ENCODE assay signal across 10 cellular contexts in genomic region chr10:5292196-5292735, GRCh38.
DNase-seq lines count a peak whose midpoint lies in the region; ATAC-seq and TF ChIP-seq lines count a peak whose summit lies in the region.
"Had no signal": no experiment of that assay in that cellular context is flagged by ENCODE, and none has a peak within 500 bp of the region (broad histone marks: within the 10 kb centered on the region; RNA-seq: fewer than 3 reads in every experiment).

No MANE protein-coding gene starts in this region.

- no peak overlapping the region for H3K4me2 ChIP-seq in GM23338

- no peak for TF ChIP-seq CTCF in GM23338 (conservative IDR thresholded peaks at IDR 0.05; ENCODE audit: low read depth in 2 of 2)
- no peak for TF ChIP-seq CTCF in osteocyte (IDR thresholded peaks at IDR 0.05)

- H3K36me3 Mint-ChIP-seq in GM23338 (ENCODE audit: low read depth) = no peaks in the 10 kb centered on the region; the same call in 2 of the 3 replicates
- no peaks in the 10 kb centered on the region for H3K36me3 Mint-ChIP-seq in osteocyte (ENCODE audit: unreplicated experiment)

- H3K4me3 Mint-ChIP-seq in GM23338 (no peak overlapping the region), osteocyte (ENCODE audit: unreplicated experiment) (no peak overlapping the region)

- H3K27me3 Mint-ChIP-seq in GM23338 (ENCODE audit: insufficient read depth, low read depth, poor library complexity) = no peaks in the 10 kb centered on the region
- H3K27me3 Mint-ChIP-seq in osteocyte (ENCODE audit: unreplicated experiment) = peaks cover under 1% of the 10 kb centered on the region

- H3K27ac Mint-ChIP-seq in GM23338 (0 out of 2 replicates have a peak overlapping the region, but pooled peaks have one; percentile 59), osteocyte (ENCODE audit: unreplicated experiment) (peak overlapping the region; percentile 66)

- peak overlapping the region; percentile 93 for H2AFZ ChIP-seq in GM23338

- H3K4me1 ChIP-seq in GM23338 (ENCODE audit: insufficient read depth) = peaks cover 6% of the 10 kb centered on the region
- H3K4me1 ChIP-seq: uterus had no signal

- H4K20me1 ChIP-seq in GM23338 (replicated peaks; ENCODE audit: insufficient read depth) = no peaks in the 10 kb centered on the region

- H3F3A ChIP-seq in GM23338 (replicated peaks; ENCODE audit: low read depth) = no peaks in the 10 kb centered on the region

- no peak for DNase-seq in GM23338 (ENCODE audit: low spot score)
- peak; percentile 47 for DNase-seq in SIG-M5 treated with dmso at 0.1 percent for 504 hours (lab: John Stamatoyannopoulos, UW; ENCODE audit: unreplicated experiment)
- DNase-seq in central memory CD4-positive, alpha-beta T cell = peak; percentile 55
- DNase-seq in osteocyte (ENCODE audit: extremely low spot score, unreplicated experiment) = no peak
- DNase-seq in NK-92 treated with Interleukin-12 subunit alpha and Interleukin-12 subunit beta, amount 100 ng/mL, for 24 hours (lab: John Stamatoyannopoulos, UW) = no peak
- no peak for DNase-seq in AG08396 (ENCODE audit: low spot score)
- DNase-seq in NCI-H2171 (lab: John Stamatoyannopoulos, UW) = no peak
- DNase-seq: midbrain had no signal

- no peak overlapping the region for H3K27ac ChIP-seq in GM23338 (ENCODE audit: low read depth)

- no peaks in the 10 kb centered on the region; the same call in 1 of the 3 replicates for H3K9me3 Mint-ChIP-seq in GM23338
- no peaks in the 10 kb centered on the region for H3K9me3 Mint-ChIP-seq in osteocyte (ENCODE audit: unreplicated experiment)

- ATAC-seq in GM23338 (no peak), HG02885 (IDR thresholded peaks at IDR 0.05; ENCODE audit: poor library complexity, unreplicated experiment) (no peak)

- H3K4me1 Mint-ChIP-seq in GM23338 (peaks cover 18% of the 10 kb centered on the region), osteocyte (ENCODE audit: unreplicated experiment) (peaks cover 19% of the 10 kb centered on the region)

- H3K36me3 ChIP-seq in GM23338 (ENCODE audit: insufficient read depth) = no peaks in the 10 kb centered on the region
- H3K36me3 ChIP-seq: uterus had no signal

- no peaks in the 10 kb centered on the region for H3K9me2 ChIP-seq in GM23338 (ENCODE audit: insufficient read depth)

- no peaks in the 10 kb centered on the region for H3K79me2 ChIP-seq in GM23338 (replicated peaks; ENCODE audit: insufficient read depth)

- no peaks in the 10 kb centered on the region for H3K27me3 ChIP-seq in GM23338 (ENCODE audit: insufficient read depth)
- H3K27me3 ChIP-seq: uterus had no signal

- H3K4me3 ChIP-seq in GM23338 = no peak overlapping the region
- H3K4me3 ChIP-seq: uterus had no signal

TF ChIP-seq in GM23338, 12 proteins besides CTCF, POLR2A, EP300 and RAD21:
- TF ChIP-seq STAT1 (IDR thresholded peaks at IDR 0.05; ENCODE audit: unreplicated experiment) = no peak
- no peak for TF ChIP-seq ZNF331 (CRISPR knock-in tag; IDR thresholded peaks at IDR 0.05; ENCODE audit: low read depth)
- TF ChIP-seq EZH2phosphoT487 (IDR thresholded peaks at IDR 0.05; ENCODE audit: unreplicated experiment) = no peak
- TF ChIP-seq POLR2AphosphoS5 (IDR thresholded peaks at IDR 0.05; ENCODE audit: low read depth) = no peak
- no peak for TF ChIP-seq REST (IDR thresholded peaks at IDR 0.05; ENCODE audit: unreplicated experiment)

Comparison
In these comparisons a context has a peak if more than half of its experiments do, and no peak if none do; other contexts are left out.
1. DNase-seq: peak in SIG-M5 treated with dmso at 0.1 percent for 504 hours (single experiment) and central memory CD4-positive, alpha-beta T cell (single experiment); none in GM23338 (single experiment), osteocyte (single experiment), NK-92 treated with Interleukin-12 subunit alpha and Interleukin-12 subunit beta, amount 100 ng/mL, for 24 hours (single experiment), AG08396 (single experiment) and NCI-H2171 (single experiment).